Comparison of ENCODE assay signal across 14 cellular contexts in the genomic region with DNA sequence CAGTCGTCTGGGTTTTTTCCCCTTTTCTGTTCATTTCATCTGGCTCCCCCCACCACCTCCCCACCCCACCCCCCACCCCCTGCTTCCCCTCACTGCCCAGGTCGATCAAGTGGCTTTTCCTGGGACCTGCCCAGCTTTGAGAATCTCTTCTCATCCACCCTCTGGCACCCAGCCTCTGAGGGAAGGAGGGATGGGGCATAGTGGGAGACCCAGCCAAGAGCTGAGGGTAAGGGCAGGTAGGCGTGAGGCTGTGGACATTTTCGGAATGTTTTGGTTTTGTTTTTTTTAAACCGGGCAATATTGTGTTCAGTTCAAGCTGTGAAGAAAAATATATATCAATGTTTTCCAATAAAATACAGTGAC. TPM values are rescaled to one million over a fixed set of nuclear protein-coding genes. Genes with fewer than 3 reads are reported as not detected.
DNase-seq lines count a peak whose midpoint lies in the region; ATAC-seq and TF ChIP-seq lines count a peak whose summit lies in the region.
"Had no signal": no experiment of that assay in that cellular context is flagged by ENCODE, and none has a peak within 500 bp of the region (broad histone marks: within the 10 kb centered on the region; RNA-seq: fewer than 3 reads in every experiment).

No MANE protein-coding gene starts in this region.

- CTCF ChIA-PET in CD4-positive, alpha-beta T cell (lab: Charles Lee), result interaction anchor here (3.8 kb wide), 1 partner anchor 52 kb away, joined by 30 read pairs; a partner anchor contains a TSS

- no peak for TF ChIP-seq CTCF in CD4-positive, alpha-beta T cell (IDR thresholded peaks at IDR 0.05)
- no peak for TF ChIP-seq CTCF in progenitor cell of endocrine pancreas (IDR thresholded peaks at IDR 0.05; ENCODE audit: unreplicated experiment)

- peak overlapping the region; percentile 57 for H3K27ac ChIP-seq in CD4-positive, alpha-beta T cell (ENCODE audit: low read depth, low read length)

- H3K9me3 ChIP-seq in CD4-positive, alpha-beta T cell (ENCODE audit: control insufficient read depth, low read length), result no peaks in the 10 kb centered on the region

- no peaks in the 10 kb centered on the region for H3K27me3 ChIP-seq in CD4-positive, alpha-beta T cell (ENCODE audit: control insufficient read depth, insufficient read depth, low read length)

- H3K9me3 Mint-ChIP-seq in activated T-cell treated with anti-CD3 and anti-CD28 coated beads, Interleukin-2, amount 50 U/mL, for 72 hours, result no peaks in the 10 kb centered on the region
- H3K9me3 Mint-ChIP-seq in CD4-positive, alpha-beta T cell, result no peaks in the 10 kb centered on the region
- no peaks in the 10 kb centered on the region for H3K9me3 Mint-ChIP-seq in activated T-helper 17 cell treated with anti-CD3 and anti-CD28 coated beads, Interleukin-2, amount 50 U/mL, for 72 hours
- no peaks in the 10 kb centered on the region for H3K9me3 Mint-ChIP-seq in progenitor cell of endocrine pancreas (ENCODE audit: low read depth)
- no peaks in the 10 kb centered on the region for H3K9me3 Mint-ChIP-seq in natural killer cell treated with Interleukin-12 subunit alpha and Interleukin-12 subunit beta and Interleukin-15 and Interleukin-18, amount 100 ng/mL, for 72 hours
- H3K9me3 Mint-ChIP-seq: GM23338 had no signal

- no peaks in the 10 kb centered on the region for H3K27me3 Mint-ChIP-seq in activated T-cell treated with anti-CD3 and anti-CD28 coated beads, Interleukin-2, amount 50 U/mL, for 72 hours (ENCODE audit: low read depth)
- H3K27me3 Mint-ChIP-seq in CD4-positive, alpha-beta T cell, result no peaks in the 10 kb centered on the region
- H3K27me3 Mint-ChIP-seq in activated T-helper 17 cell treated with anti-CD3 and anti-CD28 coated beads, Interleukin-2, amount 50 U/mL, for 72 hours, result no peaks in the 10 kb centered on the region
- H3K27me3 Mint-ChIP-seq in progenitor cell of endocrine pancreas, result peaks cover 3% of the 10 kb centered on the region
- H3K27me3 Mint-ChIP-seq in natural killer cell treated with Interleukin-12 subunit alpha and Interleukin-12 subunit beta and Interleukin-15 and Interleukin-18, amount 100 ng/mL, for 72 hours, result no peaks in the 10 kb centered on the region

- peaks cover 60% of the 10 kb centered on the region for H3K4me1 Mint-ChIP-seq in activated T-cell treated with anti-CD3 and anti-CD28 coated beads, Interleukin-2, amount 50 U/mL, for 72 hours (ENCODE audit: low read depth)
- peaks cover 71% of the 10 kb centered on the region for H3K4me1 Mint-ChIP-seq in CD4-positive, alpha-beta T cell (ENCODE audit: low read depth)
- peaks cover 51% of the 10 kb centered on the region for H3K4me1 Mint-ChIP-seq in activated T-helper 17 cell treated with anti-CD3 and anti-CD28 coated beads, Interleukin-2, amount 50 U/mL, for 72 hours
- peaks cover 6% of the 10 kb centered on the region for H3K4me1 Mint-ChIP-seq in progenitor cell of endocrine pancreas (ENCODE audit: low read depth)
- H3K4me1 Mint-ChIP-seq in natural killer cell treated with Interleukin-12 subunit alpha and Interleukin-12 subunit beta and Interleukin-15 and Interleukin-18, amount 100 ng/mL, for 72 hours (ENCODE audit: low read depth in 2 of 2), result peaks cover 34 to 40% of the 10 kb centered on the region in 2 donors

- H3K36me3 Mint-ChIP-seq in activated T-cell treated with anti-CD3 and anti-CD28 coated beads, Interleukin-2, amount 50 U/mL, for 72 hours (ENCODE audit: insufficient read depth in 2 of 2), result peaks cover 9 to 33% of the 10 kb centered on the region in 2 donors
- peaks cover 64% of the 10 kb centered on the region for H3K36me3 Mint-ChIP-seq in CD4-positive, alpha-beta T cell (ENCODE audit: low read depth)
- H3K36me3 Mint-ChIP-seq in activated T-helper 17 cell treated with anti-CD3 and anti-CD28 coated beads, Interleukin-2, amount 50 U/mL, for 72 hours (ENCODE audit: low read depth), result peaks cover 63% of the 10 kb centered on the region
- peaks cover 16% of the 10 kb centered on the region for H3K36me3 Mint-ChIP-seq in progenitor cell of endocrine pancreas (ENCODE audit: insufficient read depth)
- peaks cover 19% of the 10 kb centered on the region for H3K36me3 Mint-ChIP-seq in natural killer cell treated with Interleukin-12 subunit alpha and Interleukin-12 subunit beta and Interleukin-15 and Interleukin-18, amount 100 ng/mL, for 72 hours

- no peak overlapping the region for H3K27ac Mint-ChIP-seq in activated T-cell treated with anti-CD3 and anti-CD28 coated beads, Interleukin-2, amount 50 U/mL, for 72 hours
- H3K27ac Mint-ChIP-seq in CD4-positive, alpha-beta T cell, result peak overlapping the region; percentile 93
- H3K27ac Mint-ChIP-seq in activated T-helper 17 cell treated with anti-CD3 and anti-CD28 coated beads, Interleukin-2, amount 50 U/mL, for 72 hours, result peak overlapping the region; percentile 13
- no peak overlapping the region for H3K27ac Mint-ChIP-seq in progenitor cell of endocrine pancreas
- H3K27ac Mint-ChIP-seq in natural killer cell treated with Interleukin-12 subunit alpha and Interleukin-12 subunit beta and Interleukin-15 and Interleukin-18, amount 100 ng/mL, for 72 hours, result no peak overlapping the region
- H3K27ac Mint-ChIP-seq: GM23338 had no signal

- intact Hi-C loops in CD4-positive, alpha-beta T cell (cut with DNase I, micrococcal nuclease), result loop anchor here in 1 of 2 experiments (5.0 to 10.0 kb wide), 2 partner anchors 78 to 1754 kb away; a partner anchor contains a TSS
- intact Hi-C loops in posterior vena cava (cut with DNase I), result loop anchor here in 1 of 2 donors (5.0 to 10.0 kb wide), 2 partner anchors 52 to 114 kb away; a partner anchor contains a TSS

- DNase-seq in activated T-cell treated with anti-CD3 and anti-CD28 coated beads, Interleukin-2, amount 50 U/mL, for 1 hour, result peak; percentile 6
- DNase-seq in activated T-cell treated with anti-CD3 and anti-CD28 coated beads, Interleukin-2, amount 50 U/mL, for 72 hours, result no peak
- DNase-seq in CD4-positive, alpha-beta T cell, result no peak
- DNase-seq in posterior vena cava (ENCODE audit: low spot score) (peak; percentile 55), progenitor cell of endocrine pancreas (ENCODE audit: low spot score, unreplicated experiment) (no peak)
- no peak for DNase-seq in natural killer cell treated with Interleukin-12 subunit alpha and Interleukin-12 subunit beta and Interleukin-15 and Interleukin-18, amount 100 ng/mL, for 72 hours (ENCODE audit: low spot score)
- DNase-seq: activated CD8-positive, alpha-beta memory T cell treated with anti-CD3 and anti-CD28 coated beads, Interleukin-2, amount 50 U/mL, for 4 hours; KBM-7; NCI-H526 treated with DMSO at 0.1 percent for 48 hours had no signal

- H3K4me3 Mint-ChIP-seq in activated T-cell treated with anti-CD3 and anti-CD28 coated beads, Interleukin-2, amount 50 U/mL, for 72 hours, result peak overlapping the region in 1 of 2 donors; percentile 69
- peak overlapping the region; percentile 80 for H3K4me3 Mint-ChIP-seq in CD4-positive, alpha-beta T cell
- H3K4me3 Mint-ChIP-seq in activated T-helper 17 cell treated with anti-CD3 and anti-CD28 coated beads, Interleukin-2, amount 50 U/mL, for 72 hours, result peak overlapping the region; percentile 41
- no peak overlapping the region for H3K4me3 Mint-ChIP-seq in progenitor cell of endocrine pancreas (ENCODE audit: low read depth)
- H3K4me3 Mint-ChIP-seq in natural killer cell treated with Interleukin-12 subunit alpha and Interleukin-12 subunit beta and Interleukin-15 and Interleukin-18, amount 100 ng/mL, for 72 hours, result no peak overlapping the region
- H3K4me3 Mint-ChIP-seq: GM23338 had no signal

- ATAC-seq in activated T-cell treated with anti-CD3 and anti-CD28 coated beads, Interleukin-2, amount 50 U/mL, for 72 hours (replicated peaks in 1 of 2), result no peak
- no peak for ATAC-seq in CD4-positive, alpha-beta T cell (ENCODE audit: poor library complexity)
- ATAC-seq in activated T-helper 17 cell treated with anti-CD3 and anti-CD28 coated beads, Interleukin-2, amount 50 U/mL, for 72 hours (replicated peaks), result no peak
- no peak for ATAC-seq in GM21367 (IDR thresholded peaks at IDR 0.05; ENCODE audit: unreplicated experiment)
- no peak for ATAC-seq in natural killer cell treated with Interleukin-12 subunit alpha and Interleukin-12 subunit beta and Interleukin-15 and Interleukin-18, amount 100 ng/mL, for 72 hours
- ATAC-seq: GM23338 had no signal

- POLR2A ChIA-PET in CD4-positive, alpha-beta T cell (lab: Charles Lee), result interaction anchor here (1.2 to 5.4 kb wide), 5 partner anchors 8 to 82 kb away, joined by 3 to 215 read pairs (median 10); a partner anchor contains a TSS

RNA-seq across cellular contexts. Expression of a gene that starts 9.3 kb away (rescaled TPM):
- 100 to 1,000 TPM; 292 to 300 TPM for total RNA-seq in activated T-cell treated with anti-CD3 and anti-CD28 coated beads, Interleukin-2, amount 50 U/mL, for 72 hours
- 100 to 1,000 TPM; 169 to 173 TPM for total RNA-seq in CD4-positive, alpha-beta T cell
- total RNA-seq in activated T-helper 17 cell treated with anti-CD3 and anti-CD28 coated beads, Interleukin-2, amount 50 U/mL, for 72 hours, result 100 to 1,000 TPM; 313 to 323 TPM
- total RNA-seq in posterior vena cava (100 to 1,000 TPM; 182 to 244 TPM), progenitor cell of endocrine pancreas (387 and 399 TPM in 2 replicates)
- total RNA-seq in natural killer cell treated with Interleukin-12 subunit alpha and Interleukin-12 subunit beta and Interleukin-15 and Interleukin-18, amount 100 ng/mL, for 72 hours, result 100 to 1,000 TPM; 305 to 309 TPM

RNA-seq across cellular contexts. Expression of a gene that starts 14.5 kb away (rescaled TPM):
- total RNA-seq in activated T-cell treated with anti-CD3 and anti-CD28 coated beads, Interleukin-2, amount 50 U/mL, for 72 hours, result 10 to 100 TPM; 32.4 to 47.1 TPM
- total RNA-seq in CD4-positive, alpha-beta T cell, result under 1 TPM; 0.87 to 0.96 TPM
- total RNA-seq in activated T-helper 17 cell treated with anti-CD3 and anti-CD28 coated beads, Interleukin-2, amount 50 U/mL, for 72 hours, result 10 to 100 TPM in 1 of 2 donors, 1 to 10 TPM in 1; 1.3 to 12.9 TPM
- total RNA-seq in posterior vena cava (10 to 100 TPM; 17.3 to 29.8 TPM), progenitor cell of endocrine pancreas (not detected in 2 replicates)
- 1 to 10 TPM in 1 of 2 donors, under 1 TPM in 1; 0.31 to 1.7 TPM for total RNA-seq in natural killer cell treated with Interleukin-12 subunit alpha and Interleukin-12 subunit beta and Interleukin-15 and Interleukin-18, amount 100 ng/mL, for 72 hours
- total RNA-seq: cerebellum, GM23338 had no signal

RNA-seq across cellular contexts. Expression of a gene that starts 25.6 kb away (rescaled TPM):
- 10 to 100 TPM; 24.8 to 29.5 TPM for total RNA-seq in activated T-cell treated with anti-CD3 and anti-CD28 coated beads, Interleukin-2, amount 50 U/mL, for 72 hours
- not detected for total RNA-seq in CD4-positive, alpha-beta T cell
- 1 to 10 TPM in 1 of 2 donors, not detected in 1; 9.6 TPM for total RNA-seq in activated T-helper 17 cell treated with anti-CD3 and anti-CD28 coated beads, Interleukin-2, amount 50 U/mL, for 72 hours
- total RNA-seq in posterior vena cava (not detected), progenitor cell of endocrine pancreas (not detected in 2 replicates)
- 1 to 10 TPM in 1 of 2 donors, not detected in 1; 3.0 TPM for total RNA-seq in natural killer cell treated with Interleukin-12 subunit alpha and Interleukin-12 subunit beta and Interleukin-15 and Interleukin-18, amount 100 ng/mL, for 72 hours
- total RNA-seq: cerebellum, GM23338, pulmonary artery endothelial cell had no signal

RNA-seq across cellular contexts. Expression of a gene that starts 50.6 kb away (rescaled TPM):
- 1 to 10 TPM; 3.4 to 7.0 TPM for total RNA-seq in activated T-cell treated with anti-CD3 and anti-CD28 coated beads, Interleukin-2, amount 50 U/mL, for 72 hours
- total RNA-seq in CD4-positive, alpha-beta T cell, result under 1 TPM; 0.11 TPM
- 1 to 10 TPM in 1 of 2 donors, under 1 TPM in 1; 0.09 to 5.4 TPM for total RNA-seq in activated T-helper 17 cell treated with anti-CD3 and anti-CD28 coated beads, Interleukin-2, amount 50 U/mL, for 72 hours
- total RNA-seq in posterior vena cava, result 100 to 1,000 TPM in 1 of 2 donors, 10 to 100 TPM in 1; 72.0 to 122 TPM
- 2.6 and 3.1 TPM in 2 replicates for total RNA-seq in progenitor cell of endocrine pancreas
- total RNA-seq in natural killer cell treated with Interleukin-12 subunit alpha and Interleukin-12 subunit beta and Interleukin-15 and Interleukin-18, amount 100 ng/mL, for 72 hours, result under 1 TPM in 1 of 2 donors, not detected in 1; 0.36 TPM

Comparison
In these comparisons a context has a peak if more than half of its experiments do, and no peak if none do; other contexts are left out.
1. DNase-seq: peak in activated T-cell treated with anti-CD3 and anti-CD28 coated beads, Interleukin-2, amount 50 U/mL, for 1 hour (single experiment) and posterior vena cava (single experiment); none in activated T-cell treated with anti-CD3 and anti-CD28 coated beads, Interleukin-2, amount 50 U/mL, for 72 hours (0 of 2), CD4-positive, alpha-beta T cell (0 of 10), progenitor cell of endocrine pancreas (single experiment) and natural killer cell treated with Interleukin-12 subunit alpha and Interleukin-12 subunit beta and Interleukin-15 and Interleukin-18, amount 100 ng/mL, for 72 hours (single experiment).
2. H3K27ac Mint-ChIP-seq: peak in CD4-positive, alpha-beta T cell (single experiment) and activated T-helper 17 cell treated with anti-CD3 and anti-CD28 coated beads, Interleukin-2, amount 50 U/mL, for 72 hours (single experiment); none in activated T-cell treated with anti-CD3 and anti-CD28 coated beads, Interleukin-2, amount 50 U/mL, for 72 hours (single experiment), progenitor cell of endocrine pancreas (single experiment) and natural killer cell treated with Interleukin-12 subunit alpha and Interleukin-12 subunit beta and Interleukin-15 and Interleukin-18, amount 100 ng/mL, for 72 hours (0 of 2).
3. H3K4me3 Mint-ChIP-seq: peak in CD4-positive, alpha-beta T cell (single experiment) and activated T-helper 17 cell treated with anti-CD3 and anti-CD28 coated beads, Interleukin-2, amount 50 U/mL, for 72 hours (single experiment); none in progenitor cell of endocrine pancreas (single experiment) and natural killer cell treated with Interleukin-12 subunit alpha and Interleukin-12 subunit beta and Interleukin-15 and Interleukin-18, amount 100 ng/mL, for 72 hours (single experiment).